In genomic region chr11:66337103-66337899, GRCh38 we compare ENCODE assay signal across 9 cellular contexts. TPM values are rescaled to one million over a fixed set of nuclear protein-coding genes. Genes with fewer than 3 reads are reported as not detected.
DNase-seq lines count a peak whose midpoint lies in the region; ATAC-seq, FAIRE-seq and TF ChIP-seq lines count a peak whose summit lies in the region.
"Had no signal": no experiment of that assay in that cellular context is flagged by ENCODE, and none has a peak within 500 bp of the region (broad histone marks: within the 10 kb centered on the region; RNA-seq: fewer than 3 reads in every experiment).

No MANE protein-coding gene starts in this region.

- no peak overlapping the region for H3K56ac ChIP-seq in mesendoderm (ENCODE audit: low read length)

- H3K18ac ChIP-seq in mesendoderm (ENCODE audit: low read length): no peak overlapping the region

- H3K4me2 ChIP-seq in HepG2 (ENCODE audit: low read depth, low read length) (no peak overlapping the region), mesendoderm (ENCODE audit: low read length) (no peak overlapping the region)

- POLR2A ChIA-PET in HepG2 (lab: Yijun Ruan, JAX): interaction anchor here (1.1 to 3.6 kb wide), 3 partner anchors 10 to 25 kb away, joined by 5 to 59 read pairs (median 5); partner anchors contain the start of gene B4GAT1

- TF ChIP-seq EP300 in HepG2 (IDR thresholded peaks at IDR 0.05; ENCODE audit: low read depth in 2 of 2, low read length in 2 of 2): no peak
- no peak for TF ChIP-seq EP300 in HepG2 (CRISPR knock-in tag; IDR thresholded peaks at IDR 0.05; ENCODE audit: borderline replicate concordance)

- H3K4ac ChIP-seq in mesendoderm (ENCODE audit: low read depth, low read length): no peak overlapping the region

- H3K79me1 ChIP-seq in mesendoderm (ENCODE audit: low read length): no peaks in the 10 kb centered on the region

- no peak overlapping the region for H4K8ac ChIP-seq in mesendoderm (ENCODE audit: low read depth, low read length)

- intact Hi-C loops in HepG2 (cut with micrococcal nuclease; ENCODE audit: unreplicated experiment): no loop called here

- TF ChIP-seq POLR2A in HepG2 (IDR thresholded peaks at IDR 0.05; ENCODE audit: insufficient read depth in 1 of 2, low read depth in 2 of 2, low read length in 2 of 2): no peak

- FAIRE-seq in HepG2 (lab: Jason Lieb, UNC): no peak

- H3K9ac ChIP-seq in HepG2 (ENCODE audit: insufficient read depth, low read depth, low read length): no peak overlapping the region
- H3K9ac ChIP-seq in mesendoderm (ENCODE audit: low read length): no peak overlapping the region

- in situ Hi-C loops in HepG2 (cut with HindIII; ENCODE audit: extremely low pct_ligation_motif_present, low pct_unique_long_range_greater_than_20kb): no loop called here

- no peak overlapping the region for H2BK15ac ChIP-seq in mesendoderm (replicated peaks; ENCODE audit: low read depth)

- H3K27me3 ChIP-seq in HepG2 (ENCODE audit: control insufficient read depth in 1 of 2, insufficient read depth in 2 of 2, low read length in 2 of 2) (no peaks in the 10 kb centered on the region), mesendoderm (ENCODE audit: insufficient read depth, low read length, poor library complexity) (no peaks in the 10 kb centered on the region)

- ATAC-seq in HG03039 (IDR thresholded peaks at IDR 0.05; ENCODE audit: unreplicated experiment) (peak; percentile 5), HepG2 (no peak), GM18867 (IDR thresholded peaks at IDR 0.05; ENCODE audit: unreplicated experiment) (no peak), GM19452 (IDR thresholded peaks at IDR 0.05; ENCODE audit: unreplicated experiment) (no peak)

- peak overlapping the region; percentile 63 for H3K27ac ChIP-seq in HepG2 (ENCODE audit: extremely low read length, insufficient read depth, low read length)
- H3K27ac ChIP-seq in mesendoderm (ENCODE audit: low read depth, low read length): no peak overlapping the region

- H3K4me1 ChIP-seq in HepG2 (ENCODE audit: insufficient read depth, low read length) (peaks cover 19% of the 10 kb centered on the region), mesendoderm (ENCODE audit: control insufficient read depth, low read depth, low read length) (peaks cover 2% of the 10 kb centered on the region)

- H3K36me3 ChIP-seq in HepG2 (replicated peaks in 1 of 2; ENCODE audit: control insufficient read depth in 1 of 2, insufficient read depth in 2 of 2, low read length in 2 of 2): peaks cover 19 to 29% of the 10 kb centered on the region in 2 experiments; a peak in 4 of 5 replicates
- peaks cover 9% of the 10 kb centered on the region for H3K36me3 ChIP-seq in mesendoderm (ENCODE audit: control insufficient read depth, insufficient read depth, low read length)

- H4K5ac ChIP-seq in mesendoderm (ENCODE audit: low read length): no peak overlapping the region

- CTCF ChIA-PET in HepG2 (lab: Yijun Ruan, JAX; ENCODE audit: low intra/inter-chr PET ratio, low total read pairs): interaction anchor here (0.8 to 2.1 kb wide), 3 partner anchors 9 to 115 kb away, joined by 3 to 32 read pairs (median 5); no protein-coding TSS in a partner anchor

- WGBS in HepG2 (ENCODE audit: low lambda C conversion rate): 90% methylated on average over 3 of the region's 18 CpGs
- no CpG with 5 or more reads among the region's 18 CpGs for WGBS in mesendoderm (ENCODE audit: extremely low coverage, insufficient coverage, low lambda C conversion rate)

- BruUV-seq in HepG2 (replicated peaks; lab: Mats Ljungman, UMichigan): no TSS peak

- TF ChIP-seq RAD21 in HepG2 (CRISPR knock-in tag; IDR thresholded peaks at IDR 0.05): no peak

- DNase-seq in 8988T: peak; percentile 42
- DNase-seq in astrocyte of the hippocampus (ENCODE audit: low read depth, low spot score): peak; percentile 48
- DNase-seq in HepG2 (ENCODE audit: low spot score): no peak
- DNase-seq in mesendoderm: no peak
- no peak for DNase-seq in GM20000 (ENCODE audit: low spot score)
- DNase-seq: GDM1 had no signal

- H2BK5ac ChIP-seq in mesendoderm (ENCODE audit: low read length): no peak overlapping the region

- TF ChIP-seq CTCF in HepG2 (CRISPR knock-in tag; IDR thresholded peaks at IDR 0.05): no peak
- no peak for TF ChIP-seq CTCF in GM20000 (IDR thresholded peaks at IDR 0.05; ENCODE audit: extremely low read depth, missing control alignments)

- H3K4me3 ChIP-seq in HepG2 (replicated peaks in 1 of 3; ENCODE audit: insufficient read depth in 1 of 3, low read depth in 2 of 3, low read length in 3 of 3) (no peak overlapping the region), mesendoderm (ENCODE audit: low read length) (no peak overlapping the region)

- no peak overlapping the region for H2BK120ac ChIP-seq in mesendoderm (ENCODE audit: low read depth, low read length)

- H4K20me1 ChIP-seq in HepG2 (ENCODE audit: insufficient read depth, low read length): no peaks in the 10 kb centered on the region

- H3K79me2 ChIP-seq in HepG2 (ENCODE audit: insufficient read depth, low read length) (no peaks in the 10 kb centered on the region), mesendoderm (ENCODE audit: control insufficient read depth, insufficient read depth, low read length) (no peaks in the 10 kb centered on the region)

- no peak overlapping the region for H2AFZ ChIP-seq in HepG2 (ENCODE audit: low read length)

- H2AK5ac ChIP-seq in mesendoderm (ENCODE audit: low read length): no peak overlapping the region

- H3K9me3 ChIP-seq in HepG2 (ENCODE audit: low read length): no peaks in the 10 kb centered on the region

- H3K23ac ChIP-seq in mesendoderm (ENCODE audit: low read length): no peak overlapping the region

RNA-seq across cellular contexts. Expression of gene RIN1, which starts 1.1 kb away (rescaled TPM):
- 3.9 and 4.1 TPM in 2 replicates for total RNA-seq in HepG2 (2016; rRNA removed; fragmentation: Illumina TruSeq; extraction: Trizol)
- 1.6 and 2.4 TPM in 2 replicates for total RNA-seq in HepG2 (2016; cell fraction: cytosol; rRNA removed; fragmentation: Illumina TruSeq; extraction: Trizol; ENCODE audit: low read depth)
- 3.5 and 4.5 TPM in 2 replicates for total RNA-seq in HepG2 (2016; cell fraction: insoluble cytoplasmic fraction; rRNA removed; fragmentation: Illumina TruSeq; extraction: Trizol)
- total RNA-seq in HepG2 (2016; cell fraction: membrane; rRNA removed; fragmentation: Illumina TruSeq; extraction: Trizol): 2.0 and 2.9 TPM in 2 replicates
- total RNA-seq in HepG2 (2016; cell fraction: nucleus; rRNA removed; fragmentation: Illumina TruSeq; extraction: Trizol): 3.5 TPM in 2 replicates
- 2.4 and 4.2 TPM in 2 replicates for polyA plus RNA-seq in HepG2 (2011; rRNA removed)
- 3.6 and 24.3 TPM in 2 replicates for polyA plus RNA-seq in HepG2 (2011; cell fraction: cytosol; rRNA removed)
- polyA plus RNA-seq in HepG2 (2011; cell fraction: nucleus; rRNA removed): 13.9 and 17.2 TPM in 2 replicates
- polyA plus RNA-seq in HepG2 (2012): 3.3 TPM in 2 replicates
- polyA plus RNA-seq in HepG2 (2016; cell fraction: cytosol; fragmentation: Illumina TruSeq; extraction: Trizol; ENCODE audit: low read depth): 0.76 and 1.0 TPM in 2 replicates
- polyA plus RNA-seq in HepG2 (2016; cell fraction: insoluble cytoplasmic fraction; fragmentation: Illumina TruSeq; extraction: Trizol; ENCODE audit: low read depth): 2.9 and 4.1 TPM in 2 replicates
- polyA plus RNA-seq in HepG2 (2016; cell fraction: membrane; fragmentation: Illumina TruSeq; extraction: Trizol; ENCODE audit: low read depth): 1.4 and 2.1 TPM in 2 replicates
- polyA plus RNA-seq in HepG2 (2016; cell fraction: nucleus; fragmentation: Illumina TruSeq; extraction: Trizol; ENCODE audit: insufficient read depth, low read depth): 8.7 and 9.1 TPM in 2 replicates
- polyA minus RNA-seq in HepG2 (2011; rRNA and poly(A)+ RNA removed; ENCODE audit: low replicate concordance): 6.2 and 14.2 TPM in 2 replicates
- 2.4 and 4.0 TPM in 2 replicates for polyA minus RNA-seq in HepG2 (2011; cell fraction: cytosol; rRNA and poly(A)+ RNA removed)
- polyA minus RNA-seq in HepG2 (2011; cell fraction: nucleus; rRNA and poly(A)+ RNA removed): 2.0 and 2.4 TPM in 2 replicates
- 2.2 TPM for polyA plus RNA-seq in mesendoderm (2013, experiment 1 of 2)
- polyA plus RNA-seq in mesendoderm (2013, experiment 2 of 2): 1.8 TPM

RNA-seq across cellular contexts. Expression of gene BRMS1, which starts 7.6 kb away (rescaled TPM):
- 55.7 and 63.1 TPM in 2 replicates for total RNA-seq in HepG2 (2016; rRNA removed; fragmentation: Illumina TruSeq; extraction: Trizol)
- 15.1 and 18.0 TPM in 2 replicates for total RNA-seq in HepG2 (2016; cell fraction: cytosol; rRNA removed; fragmentation: Illumina TruSeq; extraction: Trizol; ENCODE audit: low read depth)
- total RNA-seq in HepG2 (2016; cell fraction: insoluble cytoplasmic fraction; rRNA removed; fragmentation: Illumina TruSeq; extraction: Trizol): 55.6 and 65.9 TPM in 2 replicates
- total RNA-seq in HepG2 (2016; cell fraction: membrane; rRNA removed; fragmentation: Illumina TruSeq; extraction: Trizol): 28.2 and 32.2 TPM in 2 replicates
- total RNA-seq in HepG2 (2016; cell fraction: nucleus; rRNA removed; fragmentation: Illumina TruSeq; extraction: Trizol): 23.2 and 25.5 TPM in 2 replicates
- polyA plus RNA-seq in HepG2 (2011; rRNA removed): 15.8 and 16.8 TPM in 2 replicates
- 15.3 and 20.1 TPM in 2 replicates for polyA plus RNA-seq in HepG2 (2011; cell fraction: cytosol; rRNA removed)
- 19.9 and 20.4 TPM in 2 replicates for polyA plus RNA-seq in HepG2 (2011; cell fraction: nucleus; rRNA removed)
- 8.8 and 11.6 TPM in 2 replicates for polyA plus RNA-seq in HepG2 (2012)
- polyA plus RNA-seq in HepG2 (2016; cell fraction: cytosol; fragmentation: Illumina TruSeq; extraction: Trizol; ENCODE audit: low read depth): 11.6 and 12.3 TPM in 2 replicates
- 54.5 and 57.6 TPM in 2 replicates for polyA plus RNA-seq in HepG2 (2016; cell fraction: insoluble cytoplasmic fraction; fragmentation: Illumina TruSeq; extraction: Trizol; ENCODE audit: low read depth)
- 20.8 and 22.1 TPM in 2 replicates for polyA plus RNA-seq in HepG2 (2016; cell fraction: membrane; fragmentation: Illumina TruSeq; extraction: Trizol; ENCODE audit: low read depth)
- 38.8 and 42.9 TPM in 2 replicates for polyA plus RNA-seq in HepG2 (2016; cell fraction: nucleus; fragmentation: Illumina TruSeq; extraction: Trizol; ENCODE audit: insufficient read depth, low read depth)
- 8.1 and 30.0 TPM in 2 replicates for polyA minus RNA-seq in HepG2 (2011; rRNA and poly(A)+ RNA removed; ENCODE audit: low replicate concordance)
- polyA minus RNA-seq in HepG2 (2011; cell fraction: cytosol; rRNA and poly(A)+ RNA removed): 2.9 TPM in 2 replicates
- polyA minus RNA-seq in HepG2 (2011; cell fraction: nucleus; rRNA and poly(A)+ RNA removed): 4.2 and 5.5 TPM in 2 replicates
- polyA plus RNA-seq in mesendoderm (2013, experiment 1 of 2): 45.3 TPM
- 44.6 TPM for polyA plus RNA-seq in mesendoderm (2013, experiment 2 of 2)

RNA-seq across cellular contexts. Expression of gene B4GAT1, which starts 10.1 kb away (rescaled TPM):
- 44.9 and 109 TPM in 2 replicates for total RNA-seq in HepG2 (2016; rRNA removed; fragmentation: Illumina TruSeq; extraction: Trizol)
- 15.0 and 17.3 TPM in 2 replicates for total RNA-seq in HepG2 (2016; cell fraction: cytosol; rRNA removed; fragmentation: Illumina TruSeq; extraction: Trizol; ENCODE audit: low read depth)
- total RNA-seq in HepG2 (2016; cell fraction: insoluble cytoplasmic fraction; rRNA removed; fragmentation: Illumina TruSeq; extraction: Trizol): 41.0 and 117 TPM in 2 replicates
- total RNA-seq in HepG2 (2016; cell fraction: membrane; rRNA removed; fragmentation: Illumina TruSeq; extraction: Trizol): 35.2 and 38.9 TPM in 2 replicates
- total RNA-seq in HepG2 (2016; cell fraction: nucleus; rRNA removed; fragmentation: Illumina TruSeq; extraction: Trizol): 80.6 and 90.0 TPM in 2 replicates
- 40.4 and 47.8 TPM in 2 replicates for polyA plus RNA-seq in HepG2 (2011; rRNA removed)
- polyA plus RNA-seq in HepG2 (2011; cell fraction: cytosol; rRNA removed): 35.5 and 44.1 TPM in 2 replicates
- polyA plus RNA-seq in HepG2 (2011; cell fraction: nucleus; rRNA removed): 29.5 and 32.3 TPM in 2 replicates
- 64.9 and 76.3 TPM in 2 replicates for polyA plus RNA-seq in HepG2 (2012)
- 13.3 and 16.5 TPM in 2 replicates for polyA plus RNA-seq in HepG2 (2016; cell fraction: cytosol; fragmentation: Illumina TruSeq; extraction: Trizol; ENCODE audit: low read depth)
- 40.4 and 42.0 TPM in 2 replicates for polyA plus RNA-seq in HepG2 (2016; cell fraction: insoluble cytoplasmic fraction; fragmentation: Illumina TruSeq; extraction: Trizol; ENCODE audit: low read depth)
- 25.2 and 28.0 TPM in 2 replicates for polyA plus RNA-seq in HepG2 (2016; cell fraction: membrane; fragmentation: Illumina TruSeq; extraction: Trizol; ENCODE audit: low read depth)
- polyA plus RNA-seq in HepG2 (2016; cell fraction: nucleus; fragmentation: Illumina TruSeq; extraction: Trizol; ENCODE audit: insufficient read depth, low read depth): 122 and 134 TPM in 2 replicates
- polyA minus RNA-seq in HepG2 (2011; rRNA and poly(A)+ RNA removed; ENCODE audit: low replicate concordance): 4.0 and 58.3 TPM in 2 replicates
- 26.4 and 32.5 TPM in 2 replicates for polyA minus RNA-seq in HepG2 (2011; cell fraction: cytosol; rRNA and poly(A)+ RNA removed)
- polyA minus RNA-seq in HepG2 (2011; cell fraction: nucleus; rRNA and poly(A)+ RNA removed): 7.3 and 8.3 TPM in 2 replicates
- polyA plus RNA-seq in mesendoderm (2013, experiment 1 of 2): 10.0 TPM
- 10.3 TPM for polyA plus RNA-seq in mesendoderm (2013, experiment 2 of 2)

RNA-seq across cellular contexts. Expression of gene CD248, which starts 20.5 kb away (rescaled TPM):
- total RNA-seq in HepG2 (2016; rRNA removed; fragmentation: Illumina TruSeq; extraction: Trizol): 0.20 and 0.35 TPM in 2 replicates
- total RNA-seq in HepG2 (2016; cell fraction: cytosol; rRNA removed; fragmentation: Illumina TruSeq; extraction: Trizol; ENCODE audit: low read depth): not detected in 2 replicates
- 0.09 and 0.35 TPM in 2 replicates for total RNA-seq in HepG2 (2016; cell fraction: insoluble cytoplasmic fraction; rRNA removed; fragmentation: Illumina TruSeq; extraction: Trizol)
- 0.06 TPM in 1 of 2 replicates, not detected in the other for total RNA-seq in HepG2 (2016; cell fraction: membrane; rRNA removed; fragmentation: Illumina TruSeq; extraction: Trizol)
- 0.37 and 0.44 TPM in 2 replicates for total RNA-seq in HepG2 (2016; cell fraction: nucleus; rRNA removed; fragmentation: Illumina TruSeq; extraction: Trizol)
- polyA plus RNA-seq in HepG2 (2011; rRNA removed): 0.20 and 0.25 TPM in 2 replicates
- 0.23 and 0.32 TPM in 2 replicates for polyA plus RNA-seq in HepG2 (2011; cell fraction: cytosol; rRNA removed)
- 0.80 and 0.85 TPM in 2 replicates for polyA plus RNA-seq in HepG2 (2011; cell fraction: nucleus; rRNA removed)
- 0.51 and 1.1 TPM in 2 replicates for polyA plus RNA-seq in HepG2 (2012)
- 0.08 and 0.09 TPM in 2 replicates for polyA plus RNA-seq in HepG2 (2016; cell fraction: cytosol; fragmentation: Illumina TruSeq; extraction: Trizol; ENCODE audit: low read depth)
- 0.27 and 0.71 TPM in 2 replicates for polyA plus RNA-seq in HepG2 (2016; cell fraction: insoluble cytoplasmic fraction; fragmentation: Illumina TruSeq; extraction: Trizol; ENCODE audit: low read depth)
- polyA plus RNA-seq in HepG2 (2016; cell fraction: membrane; fragmentation: Illumina TruSeq; extraction: Trizol; ENCODE audit: low read depth): 0.18 and 0.36 TPM in 2 replicates
- polyA plus RNA-seq in HepG2 (2016; cell fraction: nucleus; fragmentation: Illumina TruSeq; extraction: Trizol; ENCODE audit: insufficient read depth, low read depth): 2.6 and 2.7 TPM in 2 replicates
- polyA minus RNA-seq in HepG2 (2011; rRNA and poly(A)+ RNA removed; ENCODE audit: low replicate concordance): 0.09 and 1.0 TPM in 2 replicates
- 0.40 and 0.88 TPM in 2 replicates for polyA minus RNA-seq in HepG2 (2011; cell fraction: cytosol; rRNA and poly(A)+ RNA removed)
- 0.26 and 0.50 TPM in 2 replicates for polyA minus RNA-seq in HepG2 (2011; cell fraction: nucleus; rRNA and poly(A)+ RNA removed)
- 3.0 TPM for polyA plus RNA-seq in mesendoderm (2013, experiment 1 of 2)
- polyA plus RNA-seq in mesendoderm (2013, experiment 2 of 2): 3.4 TPM

RNA-seq across cellular contexts. Expression of gene SLC29A2, which starts 34.3 kb away (rescaled TPM):
- 0.49 and 0.66 TPM in 2 replicates for total RNA-seq in HepG2 (2016; rRNA removed; fragmentation: Illumina TruSeq; extraction: Trizol)
- 0.09 and 0.30 TPM in 2 replicates for total RNA-seq in HepG2 (2016; cell fraction: cytosol; rRNA removed; fragmentation: Illumina TruSeq; extraction: Trizol; ENCODE audit: low read depth)
- 0.18 and 0.71 TPM in 2 replicates for total RNA-seq in HepG2 (2016; cell fraction: insoluble cytoplasmic fraction; rRNA removed; fragmentation: Illumina TruSeq; extraction: Trizol)
- total RNA-seq in HepG2 (2016; cell fraction: membrane; rRNA removed; fragmentation: Illumina TruSeq; extraction: Trizol): 0.31 and 0.41 TPM in 2 replicates
- total RNA-seq in HepG2 (2016; cell fraction: nucleus; rRNA removed; fragmentation: Illumina TruSeq; extraction: Trizol): 0.63 and 0.81 TPM in 2 replicates
- polyA plus RNA-seq in HepG2 (2011; rRNA removed): 0.56 and 0.63 TPM in 2 replicates
- polyA plus RNA-seq in HepG2 (2011; cell fraction: cytosol; rRNA removed): 0.25 and 0.27 TPM in 2 replicates
- polyA plus RNA-seq in HepG2 (2011; cell fraction: nucleus; rRNA removed): 5.0 and 6.0 TPM in 2 replicates
- 0.80 and 1.1 TPM in 2 replicates for polyA plus RNA-seq in HepG2 (2012)
- polyA plus RNA-seq in HepG2 (2016; cell fraction: cytosol; fragmentation: Illumina TruSeq; extraction: Trizol; ENCODE audit: low read depth): 0.14 and 0.24 TPM in 2 replicates
- polyA plus RNA-seq in HepG2 (2016; cell fraction: insoluble cytoplasmic fraction; fragmentation: Illumina TruSeq; extraction: Trizol; ENCODE audit: low read depth): 0.30 and 0.32 TPM in 2 replicates
- 0.43 and 0.56 TPM in 2 replicates for polyA plus RNA-seq in HepG2 (2016; cell fraction: membrane; fragmentation: Illumina TruSeq; extraction: Trizol; ENCODE audit: low read depth)
- polyA plus RNA-seq in HepG2 (2016; cell fraction: nucleus; fragmentation: Illumina TruSeq; extraction: Trizol; ENCODE audit: insufficient read depth, low read depth): 2.4 TPM in 2 replicates
- 0.28 and 27.8 TPM in 2 replicates for polyA minus RNA-seq in HepG2 (2011; rRNA and poly(A)+ RNA removed; ENCODE audit: low replicate concordance)
- 0.49 and 0.88 TPM in 2 replicates for polyA minus RNA-seq in HepG2 (2011; cell fraction: cytosol; rRNA and poly(A)+ RNA removed)
- polyA minus RNA-seq in HepG2 (2011; cell fraction: nucleus; rRNA and poly(A)+ RNA removed): 0.25 and 0.64 TPM in 2 replicates
- 28.3 TPM for polyA plus RNA-seq in mesendoderm (2013, experiment 1 of 2)
- polyA plus RNA-seq in mesendoderm (2013, experiment 2 of 2): 29.0 TPM

Comparison
In these comparisons a context has a peak if more than half of its experiments do, and no peak if none do; other contexts are left out.
1. DNase-seq: peak in 8988T (single experiment) and astrocyte of the hippocampus (single experiment); none in HepG2 (single experiment), mesendoderm (single experiment) and GM20000 (single experiment).